Comparison of ENCODE assay signal across 10 cellular contexts in the genomic region with DNA sequence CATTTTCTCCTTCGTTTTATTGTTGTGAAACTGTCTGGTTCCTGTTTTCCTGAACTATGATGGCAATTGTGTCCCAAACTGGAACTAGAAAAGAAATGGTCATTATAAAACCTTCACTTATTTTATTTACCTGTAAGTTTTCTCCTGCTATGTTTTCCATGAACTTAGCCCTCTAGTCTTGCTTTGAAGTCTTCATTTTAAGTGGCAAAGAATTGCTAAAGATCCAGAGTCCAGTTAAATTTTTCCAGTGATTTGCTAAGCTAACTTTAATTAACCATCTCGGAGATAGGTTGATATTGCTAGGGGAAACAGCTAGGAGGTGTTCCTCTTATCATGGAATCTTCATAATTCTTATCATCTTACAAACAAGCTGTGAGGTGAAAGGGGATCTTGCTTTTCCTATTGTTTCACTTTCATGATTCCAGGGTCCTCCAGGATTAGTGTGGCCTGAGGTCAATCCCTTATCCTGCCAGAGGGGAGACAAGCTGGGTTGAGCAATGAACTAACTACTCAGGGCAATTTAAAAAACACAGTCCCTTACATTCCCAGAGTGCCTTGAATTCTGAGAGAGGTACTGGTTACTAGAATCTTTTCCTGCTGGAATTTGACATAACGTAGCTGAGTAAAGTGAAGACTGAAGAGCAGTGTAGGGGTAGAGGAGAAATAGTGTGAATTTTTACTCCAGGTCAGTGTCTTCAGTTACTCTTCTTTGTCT.
DNase-seq lines count a peak whose midpoint lies in the region; ATAC-seq and TF ChIP-seq lines count a peak whose summit lies in the region.
"Had no signal": no experiment of that assay in that cellular context is flagged by ENCODE, and none has a peak within 500 bp of the region (broad histone marks: within the 10 kb centered on the region; RNA-seq: fewer than 3 reads in every experiment).

No MANE protein-coding gene starts in this region.

- H3K27ac ChIP-seq in A673 (ENCODE audit: low read depth, low read length, poor library complexity, severe bottlenecking) (peak overlapping the region; percentile 57), fibroblast of lung (ENCODE audit: insufficient read depth, low read length) (no peak overlapping the region)

- H3K79me2 ChIP-seq in fibroblast of lung (ENCODE audit: control insufficient read depth, insufficient read depth, low read length): no peaks in the 10 kb centered on the region

- POLR2A ChIA-PET in A673 (lab: Charles Lee; ENCODE audit: low non-redundant PET): no interaction called here

- intact Hi-C loops in A673 (cut with micrococcal nuclease; ENCODE audit: unreplicated experiment): no loop called here

- H3K4me1 ChIP-seq in A673 (ENCODE audit: insufficient read depth, low read length, poor library complexity, severe bottlenecking) (peaks cover 99% of the 10 kb centered on the region), fibroblast of lung (ENCODE audit: control insufficient read depth, extremely low read depth, insufficient read depth, low read length) (peaks cover 10% of the 10 kb centered on the region)

- H2AFZ ChIP-seq in fibroblast of lung (ENCODE audit: low read length): no peak overlapping the region

- H3K4me2 ChIP-seq in fibroblast of lung (ENCODE audit: extremely low read depth, insufficient read depth, low read length): peak overlapping the region; percentile 16

- TF ChIP-seq CTCF in A673 (conservative IDR thresholded peaks at IDR 0.05; ENCODE audit: low read depth, low read length): no peak
- peak in 1 of 2 donors; percentile 3 for TF ChIP-seq CTCF in fibroblast of lung (conservative IDR thresholded peaks at IDR 0.05 in 1 of 2, IDR thresholded peaks at IDR 0.05 in 1 of 2; ENCODE audit: low read depth in 1 of 2, low read length in 2 of 2)

- BruUV-seq in A673 (replicated peaks; lab: Mats Ljungman, UMichigan): no TSS peak

- H3K9me3 ChIP-seq in A673 (ENCODE audit: low read depth, low read length, poor library complexity, severe bottlenecking) (no peaks in the 10 kb centered on the region), fibroblast of lung (ENCODE audit: control insufficient read depth, insufficient read depth, low read depth, low read length) (no peaks in the 10 kb centered on the region)
- H3K9me3 ChIP-seq: tibial nerve had no signal

- DNase-seq in A673 (ENCODE audit: low spot score) (no peak), LHCN-M2 (ENCODE audit: low read depth) (peak; percentile 38), fibroblast of lung (ENCODE audit: low read depth in 2 of 2) (peak; percentile 20 to 23), myocyte (ENCODE audit: low read depth) (peak; percentile 61)
- DNase-seq in activated CD4-positive, CD25-positive, alpha-beta regulatory T cell treated with anti-CD3 and anti-CD28 coated beads, Interleukin-2, amount 50 U/mL, for 72 hours: no peak
- DNase-seq: left cardiac atrium had no signal

- H3K27me3 ChIP-seq in A673 (replicated peaks; ENCODE audit: insufficient read depth, low read depth, low read length, poor library complexity) (no peaks in the 10 kb centered on the region), fibroblast of lung (ENCODE audit: control insufficient read depth, insufficient read depth, low read length) (no peaks in the 10 kb centered on the region)
- H3K27me3 ChIP-seq: tibial nerve had no signal

- H3K9ac ChIP-seq in fibroblast of lung (ENCODE audit: insufficient read depth, low read length): no peak overlapping the region

- H4K20me1 ChIP-seq in fibroblast of lung (ENCODE audit: control insufficient read depth, extremely low read depth, insufficient read depth, low read length): no peaks in the 10 kb centered on the region

- CTCF ChIA-PET in A673 (lab: Charles Lee): no interaction called here

- no peak overlapping the region for H3K4me3 ChIP-seq in A673 (ENCODE audit: low read depth, low read length, poor library complexity, severe bottlenecking)
- no peak overlapping the region for H3K4me3 ChIP-seq in fibroblast of lung (replicated peaks in 1 of 4; ENCODE audit: control extremely low read depth in 1 of 4, insufficient read depth in 1 of 4, low read depth in 3 of 4, low read length in 4 of 4)
- H3K4me3 ChIP-seq: tibial nerve had no signal

- ATAC-seq in HG03565 (IDR thresholded peaks at IDR 0.05; ENCODE audit: unreplicated experiment): no peak
- ATAC-seq in HG03039 (IDR thresholded peaks at IDR 0.05; ENCODE audit: unreplicated experiment): no peak
- ATAC-seq in GM21447 (IDR thresholded peaks at IDR 0.05; ENCODE audit: unreplicated experiment): no peak

- H3K36me3 ChIP-seq in A673 (ENCODE audit: insufficient read depth, low read length, poor library complexity, severe bottlenecking) (no peaks in the 10 kb centered on the region), fibroblast of lung (ENCODE audit: control insufficient read depth, insufficient read depth, low read length) (no peaks in the 10 kb centered on the region)

Comparison
In these comparisons a context has a peak if more than half of its experiments do, and no peak if none do; other contexts are left out.
1. DNase-seq: peak in LHCN-M2 (single experiment), fibroblast of lung (2 of 2) and myocyte (single experiment); none in A673 (single experiment) and activated CD4-positive, CD25-positive, alpha-beta regulatory T cell treated with anti-CD3 and anti-CD28 coated beads, Interleukin-2, amount 50 U/mL, for 72 hours (single experiment).